9 cellular contexts compared by ENCODE assay signal in genomic region chrX:20412871-20413486, GRCh38.
A peak's percentile ranks its signal among the peaks of the same experiment; 100 is the strongest.
DNase-seq lines count a peak whose midpoint lies in the region; ATAC-seq and TF ChIP-seq lines count a peak whose summit lies in the region.
"Had no signal": no experiment of that assay in that cellular context is flagged by ENCODE, and none has a peak within 500 bp of the region (broad histone marks: within the 10 kb centered on the region; RNA-seq: fewer than 3 reads in every experiment).

No MANE protein-coding gene starts in this region.

- WGBS in GM23248 (ENCODE audit: low coverage in 1 of 2, low lambda C conversion rate in 2 of 2, missing lambda C conversion rate in 2 of 2), 2 experiments, result 90 to 92% methylated on average over 13 to 18 of the region's 18 CpGs

- no peaks in the 10 kb centered on the region for H3K36me3 Mint-ChIP-seq in natural killer cell
- H3K36me3 Mint-ChIP-seq: brain had no signal

- peaks cover 21 to 29% of the 10 kb centered on the region in 2 donors for H3K4me1 Mint-ChIP-seq in natural killer cell
- H3K4me1 Mint-ChIP-seq: brain had no signal

- peak; percentile 87 for ATAC-seq in GM19351 (IDR thresholded peaks at IDR 0.05; ENCODE audit: unreplicated experiment)
- peak; percentile 77 for ATAC-seq in HG03378 (IDR thresholded peaks at IDR 0.05; ENCODE audit: unreplicated experiment)
- peak; percentile 81 to 90 (median 89) for ATAC-seq in natural killer cell
- no peak for ATAC-seq in GM21360 (IDR thresholded peaks at IDR 0.05; ENCODE audit: unreplicated experiment)

- no peak for TF ChIP-seq CTCF in natural killer cell (IDR thresholded peaks at IDR 0.05)

- no peaks in the 10 kb centered on the region for H3K9me3 Mint-ChIP-seq in natural killer cell

- no peaks in the 10 kb centered on the region for H3K9me2 ChIP-seq in GM23248 (ENCODE audit: insufficient read depth)

- no peaks in the 10 kb centered on the region for H3K27me3 Mint-ChIP-seq in natural killer cell (ENCODE audit: low read depth in 2 of 2)

- no peak overlapping the region for H3K27ac ChIP-seq in GM23248

- H3K4me3 ChIP-seq in GM23248, result no peak overlapping the region

- H3F3A ChIP-seq in GM23248 (ENCODE audit: insufficient read depth), result no peaks in the 10 kb centered on the region

- no peaks in the 10 kb centered on the region for H3K9me3 ChIP-seq in GM23248 (ENCODE audit: low read depth)

- no peaks in the 10 kb centered on the region for H3K4me1 ChIP-seq in GM23248 (ENCODE audit: insufficient read depth)

- DNase-seq in activated CD8-positive, alpha-beta memory T cell treated with anti-CD3 and anti-CD28 coated beads, Interleukin-2, amount 50 U/mL, for 1 hour (ENCODE audit: extremely low read depth), result peak; percentile 25
- DNase-seq in natural killer cell (peak; percentile 30), NCI-H2029 (lab: John Stamatoyannopoulos, UW) (no peak), GM23248 (no peak), EL (no peak)

- intact Hi-C loops in natural killer cell (cut with micrococcal nuclease), result no loop called here

- in situ Hi-C loops in GM23248 (cut with MboI), result no loop called here

- no peak overlapping the region for H2AFZ ChIP-seq in GM23248

- no peaks in the 10 kb centered on the region for H3K79me2 ChIP-seq in GM23248 (ENCODE audit: insufficient read depth)

- no peaks in the 10 kb centered on the region for H3K36me3 ChIP-seq in GM23248 (ENCODE audit: low read depth)

- H3K27ac Mint-ChIP-seq in natural killer cell, result peak overlapping the region; percentile 90 to 94
- H3K27ac Mint-ChIP-seq: brain had no signal

- H3K4me2 ChIP-seq in GM23248 (ENCODE audit: unreplicated experiment), result no peak overlapping the region

- no peaks in the 10 kb centered on the region for H4K20me1 ChIP-seq in GM23248 (ENCODE audit: insufficient read depth)

- no peaks in the 10 kb centered on the region for H3K27me3 ChIP-seq in GM23248 (replicated peaks; ENCODE audit: insufficient read depth)

- peak overlapping the region; percentile 79 for H3K4me3 Mint-ChIP-seq in natural killer cell
- H3K4me3 Mint-ChIP-seq: brain had no signal

- no peak overlapping the region for H3K9ac ChIP-seq in GM23248

Comparison
In these comparisons a context has a peak if more than half of its experiments do, and no peak if none do; other contexts are left out.
1. DNase-seq: peak in activated CD8-positive, alpha-beta memory T cell treated with anti-CD3 and anti-CD28 coated beads, Interleukin-2, amount 50 U/mL, for 1 hour (single experiment) and natural killer cell (single experiment); none in NCI-H2029 (single experiment), GM23248 (single experiment) and EL (single experiment).